In genomic region chr4:10783351-10783750, GRCh38 we compare ENCODE assay signal across 18 cellular contexts.
DNase-seq lines count a peak whose midpoint lies in the region; ATAC-seq and TF ChIP-seq lines count a peak whose summit lies in the region.
"Had no signal": no experiment of that assay in that cellular context is flagged by ENCODE, and none has a peak within 500 bp of the region (broad histone marks: within the 10 kb centered on the region; RNA-seq: fewer than 3 reads in every experiment).

No MANE protein-coding gene starts in this region.

- H3K9me3 Mint-ChIP-seq in MCF 10A (ENCODE audit: unreplicated experiment), result peaks cover 29% of the 10 kb centered on the region
- H3K9me3 Mint-ChIP-seq: dendritic cell treated with granulocyte-macrophage colony-stimulating factor and Interleukin-4, amounts not matched to agents 40 ng/mL and 50 ng/mL, for 4 days had no signal

- no peak for ATAC-seq in Right ventricle myocardium superior (ENCODE audit: poor library complexity)
- ATAC-seq: A549; activated CD8-positive, alpha-beta memory T cell treated with anti-CD3 and anti-CD28 coated beads, Interleukin-2, amount 10 ng/mL, durations not matched to agents 7 days and 5 days had no signal

- POLR2A ChIA-PET in MCF 10A (lab: Yijun Ruan, JAX), result no interaction called here

- H3K4me3 Mint-ChIP-seq in MCF 10A (ENCODE audit: unreplicated experiment), result no peak overlapping the region
- H3K4me3 Mint-ChIP-seq: activated CD8-positive, alpha-beta memory T cell treated with anti-CD3 and anti-CD28 coated beads, Interleukin-2, amount 10 ng/mL, durations not matched to agents 7 days and 5 days; dendritic cell treated with granulocyte-macrophage colony-stimulating factor and Interleukin-4, amounts not matched to agents 40 ng/mL and 50 ng/mL, for 4 days had no signal

- H3K4me3 ChIP-seq in breast epithelium, result no peak overlapping the region
- no peak overlapping the region for H3K4me3 ChIP-seq in astrocyte of the spinal cord (ENCODE audit: low read depth, low read length)
- no peak overlapping the region for H3K4me3 ChIP-seq in hepatocyte
- H3K4me3 ChIP-seq: A549, spleen had no signal

- 70% methylated on average over 3 of the region's 3 CpGs for WGBS in hepatocyte (ENCODE audit: low lambda C conversion rate, missing lambda C conversion rate)

- BruUV-seq in MCF 10A (replicated peaks; lab: Mats Ljungman, UMichigan), result no TSS peak

- H3K27me3 Mint-ChIP-seq in MCF 10A (ENCODE audit: insufficient read depth, unreplicated experiment), result no peaks in the 10 kb centered on the region
- H3K27me3 Mint-ChIP-seq: activated CD8-positive, alpha-beta memory T cell treated with anti-CD3 and anti-CD28 coated beads, Interleukin-2, amount 10 ng/mL, durations not matched to agents 7 days and 5 days; dendritic cell treated with granulocyte-macrophage colony-stimulating factor and Interleukin-4, amounts not matched to agents 40 ng/mL and 50 ng/mL, for 4 days had no signal

- H2AFZ ChIP-seq in hepatocyte, result no peak overlapping the region

- no peak for TF ChIP-seq POLR2A in breast epithelium (IDR thresholded peaks at IDR 0.05)

- H3K27ac Mint-ChIP-seq in MCF 10A (ENCODE audit: low read depth, unreplicated experiment), result no peak overlapping the region
- H3K27ac Mint-ChIP-seq: activated CD8-positive, alpha-beta memory T cell treated with anti-CD3 and anti-CD28 coated beads, Interleukin-2, amount 10 ng/mL, durations not matched to agents 7 days and 5 days; activated naive CD4-positive, alpha-beta T cell treated with anti-CD3 and anti-CD28 coated beads, Interleukin-2, amount 50 U/mL, for 72 hours; dendritic cell treated with granulocyte-macrophage colony-stimulating factor and Interleukin-4, amounts not matched to agents 40 ng/mL and 50 ng/mL, for 4 days had no signal

- H3K79me2 ChIP-seq in hepatocyte, result no peaks in the 10 kb centered on the region

- no peaks in the 10 kb centered on the region for H3K36me3 Mint-ChIP-seq in MCF 10A (ENCODE audit: insufficient read depth, unreplicated experiment)
- H3K36me3 Mint-ChIP-seq: activated CD8-positive, alpha-beta memory T cell treated with anti-CD3 and anti-CD28 coated beads, Interleukin-2, amount 10 ng/mL, durations not matched to agents 7 days and 5 days had no signal

- no peaks in the 10 kb centered on the region for H3K4me1 Mint-ChIP-seq in MCF 10A (ENCODE audit: insufficient read depth, unreplicated experiment)
- H3K4me1 Mint-ChIP-seq: activated CD8-positive, alpha-beta memory T cell treated with anti-CD3 and anti-CD28 coated beads, Interleukin-2, amount 10 ng/mL, durations not matched to agents 7 days and 5 days had no signal

- in situ Hi-C loops in astrocyte of the spinal cord (cut with HindIII; ENCODE audit: low sequenced_read_pairs), result no loop called here

- no peaks in the 10 kb centered on the region for H3K4me1 ChIP-seq in breast epithelium
- H3K4me1 ChIP-seq in hepatocyte (ENCODE audit: insufficient read depth), result no peaks in the 10 kb centered on the region
- H3K4me1 ChIP-seq: A549, spleen had no signal

- H3K36me3 ChIP-seq in breast epithelium (no peaks in the 10 kb centered on the region), hepatocyte (replicated peaks; ENCODE audit: insufficient read depth, low read depth) (no peaks in the 10 kb centered on the region)
- H3K36me3 ChIP-seq: spleen had no signal

- H3K27me3 ChIP-seq in breast epithelium, result no peaks in the 10 kb centered on the region
- no peaks in the 10 kb centered on the region for H3K27me3 ChIP-seq in hepatocyte
- H3K27me3 ChIP-seq: spleen had no signal

- CTCF ChIA-PET in MCF 10A (lab: Yijun Ruan, JAX), result no interaction called here

- no peaks in the 10 kb centered on the region for H3K9me2 ChIP-seq in hepatocyte (replicated peaks; ENCODE audit: insufficient read depth)

- peak; percentile 18 for DNase-seq in MCF 10A (ENCODE audit: unreplicated experiment)
- DNase-seq in breast epithelium (ENCODE audit: low spot score in 2 of 2), result no peak
- peak; percentile 83 for DNase-seq in astrocyte of the spinal cord (ENCODE audit: low read depth, low spot score)
- DNase-seq in hepatocyte (ENCODE audit: low spot score), result peak; percentile 40
- no peak for DNase-seq in SKM-1 treated with dmso at 0.1 percent for 144 hours (lab: John Stamatoyannopoulos, UW; ENCODE audit: unreplicated experiment)
- no peak for DNase-seq in NCI-H446 treated with DMSO at 0.1 percent for 48 hours (lab: John Stamatoyannopoulos, UW)
- DNase-seq in Right ventricle myocardium superior, result no peak
- no peak for DNase-seq in ureter (ENCODE audit: low spot score)
- DNase-seq: activated CD8-positive, alpha-beta memory T cell treated with anti-CD3 and anti-CD28 coated beads, Interleukin-2, amount 10 ng/mL, durations not matched to agents 7 days and 5 days; Calu3; glutamatergic neuron; NCI-H146; NCI-H524; SHP77 treated with DMSO at 0.1 percent for 48 hours; spleen had no signal

- H3K9me3 ChIP-seq in breast epithelium (no peaks in the 10 kb centered on the region), hepatocyte (ENCODE audit: low read depth) (no peaks in the 10 kb centered on the region)
- H3K9me3 ChIP-seq: A549, spleen had no signal

- no peak overlapping the region for H3K4me2 ChIP-seq in hepatocyte
- H3K4me2 ChIP-seq: A549 had no signal

- TF ChIP-seq CTCF in MCF 10A (IDR thresholded peaks at IDR 0.05; ENCODE audit: unreplicated experiment), result no peak
- TF ChIP-seq CTCF in breast epithelium (IDR thresholded peaks at IDR 0.05), result no peak
- TF ChIP-seq CTCF in astrocyte of the spinal cord (IDR thresholded peaks at IDR 0.05; ENCODE audit: low read depth, low read length), result no peak
- TF ChIP-seq CTCF in hepatocyte (IDR thresholded peaks at IDR 0.05; ENCODE audit: poor library complexity), result no peak

- H4K20me1 ChIP-seq in hepatocyte (ENCODE audit: insufficient read depth, poor library complexity, severe bottlenecking), result no peaks in the 10 kb centered on the region

- intact Hi-C loops in MCF 10A (cut with micrococcal nuclease) (no loop called here), breast epithelium (cut with DNase I; ENCODE audit: low total_unique reads) (no loop called here), Right ventricle myocardium superior (cut with DNase I) (no loop called here)

- no peak overlapping the region for H3K27ac ChIP-seq in breast epithelium
- H3K27ac ChIP-seq in hepatocyte, result peak overlapping the region; percentile 12
- H3K27ac ChIP-seq: A549, spleen had no signal

Comparison
In these comparisons a context has a peak if more than half of its experiments do, and no peak if none do; other contexts are left out.
1. DNase-seq: peak in MCF 10A (single experiment), astrocyte of the spinal cord (single experiment) and hepatocyte (single experiment); none in breast epithelium (0 of 2), SKM-1 treated with dmso at 0.1 percent for 144 hours (single experiment), NCI-H446 treated with DMSO at 0.1 percent for 48 hours (single experiment), Right ventricle myocardium superior (single experiment) and ureter (single experiment).